In genomic region chr2:230864122-230864604, GRCh38 we compare ENCODE assay signal across 8 cellular contexts. TPM values are rescaled to one million over a fixed set of nuclear protein-coding genes. Genes with fewer than 3 reads are reported as not detected.
DNase-seq lines count a peak whose midpoint lies in the region; ATAC-seq and TF ChIP-seq lines count a peak whose summit lies in the region.

No MANE protein-coding gene starts in this region.

- intact Hi-C loops in sigmoid colon (cut with DNase I) (loop anchor here (2.0 to 5.0 kb wide), 2 partner anchors 15 to 123 kb away; no protein-coding TSS in a partner anchor), sciatic nerve (cut with DNase I) (no loop called here)

- H3K27me3 ChIP-seq in sigmoid colon = no peaks in the 10 kb centered on the region

- H3K36me3 ChIP-seq in SK-N-MC (ENCODE audit: insufficient read depth, low read length) (no peaks in the 10 kb centered on the region), sigmoid colon (no peaks in the 10 kb centered on the region)

- TF ChIP-seq CTCF in GM12864 (IDR thresholded peaks at IDR 0.05; ENCODE audit: low read depth, low read length, missing control alignments) = no peak
- no peak for TF ChIP-seq CTCF in fibroblast of the aortic adventitia (IDR thresholded peaks at IDR 0.05; ENCODE audit: insufficient read depth, low read length)
- no peak for TF ChIP-seq CTCF in sigmoid colon (IDR thresholded peaks at IDR 0.05)

- ATAC-seq in HG03196 (IDR thresholded peaks at IDR 0.05; ENCODE audit: unreplicated experiment) = no peak
- ATAC-seq in sciatic nerve = no peak
- ATAC-seq in GM19455 (IDR thresholded peaks at IDR 0.05; ENCODE audit: unreplicated experiment) = no peak

- no peak for TF ChIP-seq POLR2A in sigmoid colon (IDR thresholded peaks at IDR 0.05)

- H3K9me3 ChIP-seq in SK-N-MC (ENCODE audit: low read depth, low read length) (no peaks in the 10 kb centered on the region), sigmoid colon (no peaks in the 10 kb centered on the region)

- TF ChIP-seq EP300 in sigmoid colon (IDR thresholded peaks at IDR 0.05) = no peak

- H3K9ac ChIP-seq in SK-N-MC (ENCODE audit: insufficient read length) = no peak overlapping the region

- H3K4me1 ChIP-seq in sigmoid colon = peaks cover 0 to 45% (median 41%) of the 10 kb centered on the region in 4 donors

- H3K27ac ChIP-seq in SK-N-MC (no peak overlapping the region), sigmoid colon (peak overlapping the region in 3 of 4 donors; percentile 80 to 88 (median 85))

- WGBS in sigmoid colon, 2 donors = 57 to 65% methylated on average over 18 of the region's 18 CpGs

- H3K4me3 ChIP-seq in GM12864 (ENCODE audit: low read depth, low read length) = peak overlapping the region; percentile 88
- H3K4me3 ChIP-seq in SK-N-MC = peak overlapping the region; percentile 99
- peak overlapping the region; percentile 77 for H3K4me3 ChIP-seq in fibroblast of the aortic adventitia (ENCODE audit: low read depth, low read length)
- peak overlapping the region in 3 of 4 donors; percentile 76 to 84 (median 80) for H3K4me3 ChIP-seq in sigmoid colon

- DNase-seq in GM12864 (ENCODE audit: low read depth) (no peak), SK-N-MC (ENCODE audit: low read depth, low spot score) (no peak), fibroblast of the aortic adventitia (ENCODE audit: low read depth) (no peak), sigmoid colon (no peak), NCI-H1048 (lab: John Stamatoyannopoulos, UW) (no peak), sciatic nerve (ENCODE audit: low spot score) (no peak)

RNA-seq across cellular contexts. Expression of gene ITM2C, which starts 0.6 kb away (rescaled TPM):
- total RNA-seq in fibroblast of the aortic adventitia (ENCODE audit: low replicate concordance) (26.5 and 38.1 TPM in 2 replicates), sigmoid colon (100 to 1,000 TPM; 107 to 206 (median 117) TPM), sciatic nerve (136 TPM)
- polyA plus RNA-seq in sigmoid colon = 1,000 to 10,000 TPM in 1 of 3 donors, 100 to 1,000 TPM in 2; 489 to 1,275 (median 498) TPM
